Comparison of ENCODE assay signal across 1 cellular context in genomic region chr14:96940009-96940408, GRCh38.
A peak's percentile ranks its signal among the peaks of the same experiment; 100 is the strongest.
TF ChIP-seq lines count a peak whose summit lies in the region.

No MANE protein-coding gene starts in this region.

TF ChIP-seq in HepG2, 621 proteins besides CTCF, POLR2A, EP300 and RAD21 (continued from another document and continues in another):
- TF ChIP-seq MATR3 (CRISPR knock-in tag; IDR thresholded peaks at IDR 0.05) = no peak
- no peak for TF ChIP-seq DMTF1 (CRISPR knock-in tag; IDR thresholded peaks at IDR 0.05)
- no peak for TF ChIP-seq NRL (CRISPR knock-in tag; IDR thresholded peaks at IDR 0.05; ENCODE audit: borderline replicate concordance)
- TF ChIP-seq ZNF275 (CRISPR knock-in tag; IDR thresholded peaks at IDR 0.05; ENCODE audit: borderline replicate concordance) = no peak
- TF ChIP-seq ZNF468 (CRISPR knock-in tag; IDR thresholded peaks at IDR 0.05) = no peak
- TF ChIP-seq WIZ (CRISPR knock-in tag; IDR thresholded peaks at IDR 0.05) = peak; percentile 73; the same call in 1 of the 2 replicates
- no peak for TF ChIP-seq ZBTB49 (CRISPR knock-in tag; IDR thresholded peaks at IDR 0.05; ENCODE audit: borderline replicate concordance)
- TF ChIP-seq ZNF331 (CRISPR knock-in tag; IDR thresholded peaks at IDR 0.05) = no peak
- no peak for TF ChIP-seq ZNF276 (CRISPR knock-in tag; IDR thresholded peaks at IDR 0.05; ENCODE audit: low read depth)
- no peak for TF ChIP-seq SKI (IDR thresholded peaks at IDR 0.05; ENCODE audit: partially characterized antibody)
- TF ChIP-seq GRHL1 (CRISPR knock-in tag; conservative IDR thresholded peaks at IDR 0.05) = no peak
- no peak for TF ChIP-seq ZNF407 (CRISPR knock-in tag; IDR thresholded peaks at IDR 0.05; ENCODE audit: not compliant biosample characterization)
- TF ChIP-seq ZNF776 (CRISPR knock-in tag; IDR thresholded peaks at IDR 0.05) = no peak
- no peak for TF ChIP-seq GABPB1 (CRISPR knock-in tag; IDR thresholded peaks at IDR 0.05)
- no peak for TF ChIP-seq ZNF280D (CRISPR knock-in tag; IDR thresholded peaks at IDR 0.05)
- TF ChIP-seq ZBTB14 (CRISPR knock-in tag; IDR thresholded peaks at IDR 0.05) = no peak
- no peak for TF ChIP-seq SMARCE1 (IDR thresholded peaks at IDR 0.05; ENCODE audit: borderline replicate concordance)
- TF ChIP-seq ZNF687 (CRISPR knock-in tag; IDR thresholded peaks at IDR 0.05) = no peak
